In the genomic region with DNA sequence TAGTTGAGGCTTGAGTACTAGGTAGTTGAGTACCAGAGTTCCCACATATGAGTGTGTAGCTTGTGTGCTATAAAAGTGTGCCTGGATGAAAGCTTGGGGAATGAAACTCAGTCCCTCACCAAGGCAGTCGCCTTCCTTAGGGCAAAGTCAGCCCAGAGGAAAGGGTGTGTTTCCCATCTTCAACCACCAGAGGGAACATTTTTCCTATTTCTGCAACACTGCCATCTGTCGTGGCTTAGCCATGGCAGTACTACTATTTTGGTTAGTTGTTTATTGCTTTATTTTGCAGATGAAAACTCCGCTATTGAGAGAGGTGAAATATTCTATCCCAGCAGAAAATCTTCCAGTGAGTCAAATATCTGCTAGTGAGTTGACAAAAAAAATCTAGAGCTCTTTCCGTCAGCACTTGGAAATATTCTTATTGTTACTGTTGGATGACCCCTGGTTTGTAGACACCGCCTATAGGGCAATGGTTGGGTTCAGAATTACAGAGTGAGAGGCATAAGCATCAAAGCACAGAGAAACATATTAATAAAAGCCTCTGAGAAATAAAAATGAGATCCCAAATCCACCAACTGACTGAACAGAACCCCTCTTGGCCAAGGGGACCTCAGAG, we compare ENCODE assay signal across 8 cellular contexts.
A peak's percentile ranks its signal among the peaks of the same experiment; 100 is the strongest.
DNase-seq lines count a peak whose midpoint lies in the region; ATAC-seq and TF ChIP-seq lines count a peak whose summit lies in the region.

No MANE protein-coding gene starts in this region.

- peaks cover 12% of the 10 kb centered on the region for H3K4me1 Mint-ChIP-seq in activated naive CD8-positive, alpha-beta T cell treated with anti-CD3 and anti-CD28 coated beads, Interleukin-2, amount 50 U/mL, for 24 hours

- H3K4me3 Mint-ChIP-seq in activated naive CD8-positive, alpha-beta T cell treated with anti-CD3 and anti-CD28 coated beads, Interleukin-2, amount 50 U/mL, for 24 hours: no peak overlapping the region

- H3K27me3 ChIP-seq in left ventricle myocardium inferior (ENCODE audit: low read depth): no peaks in the 10 kb centered on the region

- intact Hi-C loops in left ventricle myocardium inferior (cut with micrococcal nuclease): loop anchor here (2.0 kb wide), 1 partner anchor 234 kb away; no protein-coding TSS in a partner anchor

- H3K4me3 ChIP-seq in left ventricle myocardium inferior: no peak overlapping the region

- H3K36me3 Mint-ChIP-seq in activated naive CD8-positive, alpha-beta T cell treated with anti-CD3 and anti-CD28 coated beads, Interleukin-2, amount 50 U/mL, for 24 hours (ENCODE audit: low read depth): no peaks in the 10 kb centered on the region

- H3K27ac ChIP-seq in left ventricle myocardium inferior (replicated peaks): no peak overlapping the region

- no peak overlapping the region for H3K27ac Mint-ChIP-seq in activated naive CD8-positive, alpha-beta T cell treated with anti-CD3 and anti-CD28 coated beads, Interleukin-2, amount 50 U/mL, for 24 hours

- H3K9me3 Mint-ChIP-seq in activated naive CD8-positive, alpha-beta T cell treated with anti-CD3 and anti-CD28 coated beads, Interleukin-2, amount 50 U/mL, for 24 hours: no peaks in the 10 kb centered on the region

- H3K27me3 Mint-ChIP-seq in activated naive CD8-positive, alpha-beta T cell treated with anti-CD3 and anti-CD28 coated beads, Interleukin-2, amount 50 U/mL, for 24 hours: peaks cover 11% of the 10 kb centered on the region

- H3K4me1 ChIP-seq in left ventricle myocardium inferior: peaks cover 48% of the 10 kb centered on the region

- ATAC-seq in GM18508 (IDR thresholded peaks at IDR 0.05; ENCODE audit: insufficient read depth, unreplicated experiment) (peak; percentile 51), HG02981 (IDR thresholded peaks at IDR 0.05; ENCODE audit: unreplicated experiment) (peak; percentile 65)
- peak; percentile 64 for ATAC-seq in activated naive CD8-positive, alpha-beta T cell treated with anti-CD3 and anti-CD28 coated beads, Interleukin-2, amount 50 U/mL, for 24 hours

- no peaks in the 10 kb centered on the region for H3K36me3 ChIP-seq in left ventricle myocardium inferior

- DNase-seq in COR-L47 (lab: John Stamatoyannopoulos, UW) (peak; percentile 26), NCI-H2107 treated with DMSO at 0.1 percent for 48 hours (lab: John Stamatoyannopoulos, UW; ENCODE audit: unreplicated experiment) (peak; percentile 60), left ventricle myocardium inferior (no peak), retina (peak; percentile 55), NCI-H526 treated with DMSO at 0.1 percent for 48 hours (lab: John Stamatoyannopoulos, UW) (no peak)
- DNase-seq in activated naive CD8-positive, alpha-beta T cell treated with anti-CD3 and anti-CD28 coated beads, Interleukin-2, amount 50 U/mL, for 24 hours: peak; percentile 12

- peak; percentile 86 for TF ChIP-seq CTCF in left ventricle myocardium inferior (IDR thresholded peaks at IDR 0.05; ENCODE audit: borderline replicate concordance)

- H3K9me3 ChIP-seq in left ventricle myocardium inferior (replicated peaks): no peaks in the 10 kb centered on the region

Comparison
In these comparisons a context has a peak if more than half of its experiments do, and no peak if none do; other contexts are left out.
1. DNase-seq: peak in COR-L47 (single experiment), NCI-H2107 treated with DMSO at 0.1 percent for 48 hours (single experiment), activated naive CD8-positive, alpha-beta T cell treated with anti-CD3 and anti-CD28 coated beads, Interleukin-2, amount 50 U/mL, for 24 hours (single experiment) and retina (single experiment); none in left ventricle myocardium inferior (single experiment) and NCI-H526 treated with DMSO at 0.1 percent for 48 hours (single experiment).
2. Peak in every context shown above with its lines, with median percentiles within 50 percentile points of each other: ATAC-seq.